In the genomic region with DNA sequence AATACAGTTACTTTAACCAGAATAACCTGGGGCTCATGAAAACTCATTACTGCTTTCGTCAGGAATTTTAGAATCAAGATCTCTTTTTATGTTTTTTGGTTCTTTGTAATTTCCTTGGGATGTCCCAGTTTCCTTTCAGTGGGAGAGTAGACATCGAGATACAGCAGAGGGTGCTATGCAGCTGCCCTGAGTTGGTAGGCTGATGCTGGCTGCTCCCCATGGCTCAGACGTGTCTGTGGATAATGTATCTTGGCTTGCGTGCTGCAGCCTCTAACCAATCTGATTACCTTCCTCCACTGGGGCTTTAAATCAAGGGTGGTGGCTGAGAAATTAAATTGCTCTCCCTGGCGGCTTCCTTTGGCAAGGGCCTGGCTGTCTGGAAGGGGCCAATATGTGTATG, we compare ENCODE assay signal across 1 cellular context.
TF ChIP-seq lines count a peak whose summit lies in the region.

No MANE protein-coding gene starts in this region.

TF ChIP-seq in GM12878, 131 proteins besides CTCF, POLR2A, EP300 and RAD21:
- TF ChIP-seq, protein P1, sequence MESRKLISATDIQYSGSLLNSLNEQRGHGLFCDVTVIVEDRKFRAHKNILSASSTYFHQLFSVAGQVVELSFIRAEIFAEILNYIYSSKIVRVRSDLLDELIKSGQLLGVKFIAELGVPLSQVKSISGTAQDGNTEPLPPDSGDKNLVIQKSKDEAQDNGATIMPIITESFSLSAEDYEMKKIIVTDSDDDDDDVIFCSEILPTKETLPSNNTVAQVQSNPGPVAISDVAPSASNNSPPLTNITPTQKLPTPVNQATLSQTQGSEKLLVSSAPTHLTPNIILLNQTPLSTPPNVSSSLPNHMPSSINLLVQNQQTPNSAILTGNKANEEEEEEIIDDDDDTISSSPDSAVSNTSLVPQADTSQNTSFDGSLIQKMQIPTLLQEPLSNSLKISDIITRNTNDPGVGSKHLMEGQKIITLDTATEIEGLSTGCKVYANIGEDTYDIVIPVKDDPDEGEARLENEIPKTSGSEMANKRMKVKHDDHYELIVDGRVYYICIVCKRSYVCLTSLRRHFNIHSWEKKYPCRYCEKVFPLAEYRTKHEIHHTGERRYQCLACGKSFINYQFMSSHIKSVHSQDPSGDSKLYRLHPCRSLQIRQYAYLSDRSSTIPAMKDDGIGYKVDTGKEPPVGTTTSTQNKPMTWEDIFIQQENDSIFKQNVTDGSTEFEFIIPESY (IDR thresholded peaks at IDR 0.05) = no peak
- TF ChIP-seq ZZZ3 (IDR thresholded peaks at IDR 0.05; ENCODE audit: control insufficient read depth, insufficient read length, low read depth) (no peak), SMAD1 (IDR thresholded peaks at IDR 0.05; ENCODE audit: low read depth, partially characterized antibody) (no peak), DPF2 (IDR thresholded peaks at IDR 0.05) (no peak), TCF3 (IDR thresholded peaks at IDR 0.05; ENCODE audit: borderline replicate concordance, insufficient read depth, low read depth, low read length) (no peak), ZNF622 (IDR thresholded peaks at IDR 0.05) (no peak), NFXL1 (IDR thresholded peaks at IDR 0.05; ENCODE audit: borderline replicate concordance) (no peak), SMARCA5 (IDR thresholded peaks at IDR 0.05) (no peak), STAT3 (IDR thresholded peaks at IDR 0.05; ENCODE audit: low read depth, low read length) (no peak), SREBF2 (IDR thresholded peaks at IDR 0.05; ENCODE audit: low read length) (no peak)
- TF ChIP-seq, protein P2, sequence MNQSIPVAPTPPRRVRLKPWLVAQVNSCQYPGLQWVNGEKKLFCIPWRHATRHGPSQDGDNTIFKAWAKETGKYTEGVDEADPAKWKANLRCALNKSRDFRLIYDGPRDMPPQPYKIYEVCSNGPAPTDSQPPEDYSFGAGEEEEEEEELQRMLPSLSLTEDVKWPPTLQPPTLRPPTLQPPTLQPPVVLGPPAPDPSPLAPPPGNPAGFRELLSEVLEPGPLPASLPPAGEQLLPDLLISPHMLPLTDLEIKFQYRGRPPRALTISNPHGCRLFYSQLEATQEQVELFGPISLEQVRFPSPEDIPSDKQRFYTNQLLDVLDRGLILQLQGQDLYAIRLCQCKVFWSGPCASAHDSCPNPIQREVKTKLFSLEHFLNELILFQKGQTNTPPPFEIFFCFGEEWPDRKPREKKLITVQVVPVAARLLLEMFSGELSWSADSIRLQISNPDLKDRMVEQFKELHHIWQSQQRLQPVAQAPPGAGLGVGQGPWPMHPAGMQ (IDR thresholded peaks at IDR 0.05; ENCODE audit: borderline replicate concordance) = no peak
- TF ChIP-seq, protein P3, sequence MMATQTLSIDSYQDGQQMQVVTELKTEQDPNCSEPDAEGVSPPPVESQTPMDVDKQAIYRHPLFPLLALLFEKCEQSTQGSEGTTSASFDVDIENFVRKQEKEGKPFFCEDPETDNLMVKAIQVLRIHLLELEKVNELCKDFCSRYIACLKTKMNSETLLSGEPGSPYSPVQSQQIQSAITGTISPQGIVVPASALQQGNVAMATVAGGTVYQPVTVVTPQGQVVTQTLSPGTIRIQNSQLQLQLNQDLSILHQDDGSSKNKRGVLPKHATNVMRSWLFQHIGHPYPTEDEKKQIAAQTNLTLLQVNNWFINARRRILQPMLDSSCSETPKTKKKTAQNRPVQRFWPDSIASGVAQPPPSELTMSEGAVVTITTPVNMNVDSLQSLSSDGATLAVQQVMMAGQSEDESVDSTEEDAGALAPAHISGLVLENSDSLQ (IDR thresholded peaks at IDR 0.05) = no peak
- TF ChIP-seq, protein P4, sequence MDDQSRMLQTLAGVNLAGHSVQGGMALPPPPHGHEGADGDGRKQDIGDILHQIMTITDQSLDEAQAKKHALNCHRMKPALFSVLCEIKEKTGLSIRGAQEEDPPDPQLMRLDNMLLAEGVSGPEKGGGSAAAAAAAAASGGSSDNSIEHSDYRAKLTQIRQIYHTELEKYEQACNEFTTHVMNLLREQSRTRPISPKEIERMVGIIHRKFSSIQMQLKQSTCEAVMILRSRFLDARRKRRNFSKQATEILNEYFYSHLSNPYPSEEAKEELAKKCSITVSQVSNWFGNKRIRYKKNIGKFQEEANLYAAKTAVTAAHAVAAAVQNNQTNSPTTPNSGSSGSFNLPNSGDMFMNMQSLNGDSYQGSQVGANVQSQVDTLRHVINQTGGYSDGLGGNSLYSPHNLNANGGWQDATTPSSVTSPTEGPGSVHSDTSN (IDR thresholded peaks at IDR 0.05; ENCODE audit: insufficient replicate concordance, low read depth, low read length) = no peak
